19 cellular contexts compared by ENCODE assay signal in genomic region chr20:931401-931800, GRCh38. TPM values are rescaled to one million over a fixed set of nuclear protein-coding genes. Genes with fewer than 3 reads are reported as not detected.
A peak's percentile ranks its signal among the peaks of the same experiment; 100 is the strongest.
DNase-seq lines count a peak whose midpoint lies in the region; ATAC-seq, FAIRE-seq and TF ChIP-seq lines count a peak whose summit lies in the region.
"Had no signal": no experiment of that assay in that cellular context is flagged by ENCODE, and none has a peak within 500 bp of the region (broad histone marks: within the 10 kb centered on the region; RNA-seq: fewer than 3 reads in every experiment).

No MANE protein-coding gene starts in this region.

- H3K36me3 Mint-ChIP-seq in neural progenitor cell, result no peaks in the 10 kb centered on the region
- H3K36me3 Mint-ChIP-seq: CD4-positive, alpha-beta memory T cell had no signal

- no peak for FAIRE-seq in HepG2 (lab: Jason Lieb, UNC)
- FAIRE-seq in RCC 7860 (lab: Jason Lieb, UNC), result no peak
- FAIRE-seq: D721Med had no signal

- peaks cover 11% of the 10 kb centered on the region for H3K27me3 Mint-ChIP-seq in neural progenitor cell (ENCODE audit: insufficient read depth, low read depth)

- CTCF ChIA-PET in HepG2 (lab: Yijun Ruan, JAX; ENCODE audit: low intra/inter-chr PET ratio, low total read pairs), result no interaction called here

- H3K4me3 Mint-ChIP-seq in neural progenitor cell, result no peak overlapping the region
- H3K4me3 Mint-ChIP-seq: CD4-positive, alpha-beta memory T cell had no signal

- TF ChIP-seq CTCF in HepG2 (CRISPR knock-in tag; IDR thresholded peaks at IDR 0.05) (no peak), right lobe of liver (IDR thresholded peaks at IDR 0.05) (no peak), neural progenitor cell (IDR thresholded peaks at IDR 0.05) (no peak)

- BruUV-seq in HepG2 (replicated peaks; lab: Mats Ljungman, UMichigan), result no TSS peak

- 0% methylated on average over 1 of the region's 1 CpG for WGBS in HepG2 (ENCODE audit: low lambda C conversion rate)
- 31% methylated on average over 1 of the region's 1 CpG for WGBS in right lobe of liver (ENCODE audit: insufficient coverage, low coverage, low lambda C conversion rate, missing lambda C conversion rate)

- DNase-seq in HepG2 (ENCODE audit: low spot score) (no peak), right lobe of liver (no peak), MV-4-11 (lab: John Stamatoyannopoulos, UW) (peak; percentile 17), RCC 7860 (ENCODE audit: low spot score) (peak; percentile 18), neural progenitor cell (ENCODE audit: low spot score) (peak; percentile 53), HAP-1 (ENCODE audit: low spot score in 2 of 2) (no peak), posterior cingulate gyrus (no peak)
- DNase-seq: BE2C; CD4-positive, alpha-beta memory T cell; H7; KG1; NCI-H1436 treated with DMSO at 0.1 percent for 48 hours; NCI-H2081; NCI-H446 treated with DMSO at 0.1 percent for 48 hours; NCI-H774; T-helper 1 cell had no signal

- POLR2A ChIA-PET in HepG2 (lab: Yijun Ruan, JAX), result no interaction called here

- H3K27me3 ChIP-seq in HepG2 (ENCODE audit: control insufficient read depth in 1 of 2, insufficient read depth in 2 of 2, low read length in 2 of 2) (no peaks in the 10 kb centered on the region), right lobe of liver (no peaks in the 10 kb centered on the region), neural progenitor cell (no peaks in the 10 kb centered on the region), HAP-1 (ENCODE audit: low read depth) (no peaks in the 10 kb centered on the region)
- H3K27me3 ChIP-seq: BE2C had no signal

- TF ChIP-seq EP300 in HepG2 (IDR thresholded peaks at IDR 0.05; ENCODE audit: low read depth in 2 of 2, low read length in 2 of 2), result no peak
- no peak for TF ChIP-seq EP300 in HepG2 (CRISPR knock-in tag; IDR thresholded peaks at IDR 0.05; ENCODE audit: borderline replicate concordance)

- H3K4me1 ChIP-seq in HepG2 (ENCODE audit: insufficient read depth, low read length), result no peaks in the 10 kb centered on the region
- no peaks in the 10 kb centered on the region for H3K4me1 ChIP-seq in right lobe of liver
- H3K4me1 ChIP-seq in neural progenitor cell, result no peaks in the 10 kb centered on the region
- no peaks in the 10 kb centered on the region for H3K4me1 ChIP-seq in HAP-1
- H3K4me1 ChIP-seq: BE2C had no signal

- peaks cover 13% of the 10 kb centered on the region for H3K9me3 Mint-ChIP-seq in neural progenitor cell

- H3K79me2 ChIP-seq in HepG2 (ENCODE audit: insufficient read depth, low read length) (no peaks in the 10 kb centered on the region), neural progenitor cell (ENCODE audit: low read depth) (no peaks in the 10 kb centered on the region)

- H2AFZ ChIP-seq in HepG2 (ENCODE audit: low read length) (no peak overlapping the region), neural progenitor cell (replicated peaks) (no peak overlapping the region)

- H3K9me3 ChIP-seq in HepG2 (ENCODE audit: low read length) (peaks cover 22% of the 10 kb centered on the region), right lobe of liver (peaks cover 0 to 5% (median 0%) of the 10 kb centered on the region in 4 donors), neural progenitor cell (ENCODE audit: low read depth) (peaks cover 17% of the 10 kb centered on the region), HAP-1 (peaks cover 12% of the 10 kb centered on the region; the same call in 1 of the 2 replicates)
- H3K9me3 ChIP-seq: BE2C had no signal

- TF ChIP-seq RAD21 in HepG2 (CRISPR knock-in tag; IDR thresholded peaks at IDR 0.05), result no peak

- H3K36me3 ChIP-seq in HepG2 (replicated peaks in 1 of 2; ENCODE audit: control insufficient read depth in 1 of 2, insufficient read depth in 2 of 2, low read length in 2 of 2), result no peaks in the 10 kb centered on the region
- H3K36me3 ChIP-seq in right lobe of liver, result no peaks in the 10 kb centered on the region
- H3K36me3 ChIP-seq in neural progenitor cell, result no peaks in the 10 kb centered on the region
- no peaks in the 10 kb centered on the region for H3K36me3 ChIP-seq in HAP-1 (replicated peaks)
- H3K36me3 ChIP-seq: BE2C had no signal

- intact Hi-C loops in HepG2 (cut with micrococcal nuclease; ENCODE audit: unreplicated experiment), result no loop called here
- intact Hi-C loops in right lobe of liver (cut with DNase I), result no loop called here
- intact Hi-C loops in posterior cingulate gyrus (cut with DNase I), result no loop called here

- H3K9ac ChIP-seq in HepG2 (ENCODE audit: insufficient read depth, low read depth, low read length) (no peak overlapping the region), neural progenitor cell (no peak overlapping the region)

- no peaks in the 10 kb centered on the region for H3K4me1 Mint-ChIP-seq in neural progenitor cell

- no peak overlapping the region for H3K27ac Mint-ChIP-seq in neural progenitor cell
- H3K27ac Mint-ChIP-seq: CD4-positive, alpha-beta memory T cell had no signal

- H3K4me3 ChIP-seq in HepG2 (replicated peaks in 1 of 3; ENCODE audit: insufficient read depth in 1 of 3, low read depth in 2 of 3, low read length in 3 of 3) (no peak overlapping the region), right lobe of liver (no peak overlapping the region), neural progenitor cell (no peak overlapping the region), HAP-1 (no peak overlapping the region)
- H3K4me3 ChIP-seq: SK-N-MC had no signal

- H3K4me2 ChIP-seq in HepG2 (ENCODE audit: low read depth, low read length) (no peak overlapping the region), neural progenitor cell (no peak overlapping the region)

- in situ Hi-C loops in HepG2 (cut with HindIII; ENCODE audit: extremely low pct_ligation_motif_present, low pct_unique_long_range_greater_than_20kb), result no loop called here
- in situ Hi-C loops in HAP-1 (cut with MboI; ENCODE audit: low sequenced_read_pairs), result no loop called here

- TF ChIP-seq POLR2A in HepG2 (IDR thresholded peaks at IDR 0.05; ENCODE audit: insufficient read depth in 1 of 2, low read depth in 2 of 2, low read length in 2 of 2) (no peak), right lobe of liver (IDR thresholded peaks at IDR 0.05) (no peak)

- H3K27ac ChIP-seq in HepG2 (ENCODE audit: extremely low read length, insufficient read depth, low read length) (no peak overlapping the region), right lobe of liver (no peak overlapping the region), neural progenitor cell (no peak overlapping the region)
- H3K27ac ChIP-seq: SK-N-MC had no signal

- H4K20me1 ChIP-seq in HepG2 (ENCODE audit: insufficient read depth, low read length), result no peaks in the 10 kb centered on the region
- no peaks in the 10 kb centered on the region for H4K20me1 ChIP-seq in neural progenitor cell (ENCODE audit: low read depth)

- ATAC-seq in HepG2 (no peak), right lobe of liver (no peak), HG03520 (IDR thresholded peaks at IDR 0.05; ENCODE audit: unreplicated experiment) (no peak)

- no peaks in the 10 kb centered on the region for H3F3A ChIP-seq in neural progenitor cell (ENCODE audit: low read depth)

TF ChIP-seq in HepG2, 621 proteins besides CTCF, POLR2A, EP300 and RAD21:
- TF ChIP-seq ZFP36 (IDR thresholded peaks at IDR 0.05; ENCODE audit: borderline replicate concordance, low read depth, low read length, partially characterized antibody), result peak; percentile 94
- TF ChIP-seq ZNF547 (CRISPR knock-in tag; IDR thresholded peaks at IDR 0.05), result no peak

RNA-seq across cellular contexts. Expression of gene ANGPT4, which starts 15.3 kb away (rescaled TPM):
- total RNA-seq in HepG2 (2016; rRNA removed; fragmentation: Illumina TruSeq; extraction: Trizol) (not detected in 2 replicates), right lobe of liver (under 1 TPM in 2 of 6 experiments, not detected in 4; 0.04 to 0.12 TPM), neural progenitor cell (ENCODE audit: low replicate concordance) (0.06 and 0.19 TPM in 2 replicates)
- not detected in 2 replicates for total RNA-seq in HepG2 (2016; cell fraction: cytosol; rRNA removed; fragmentation: Illumina TruSeq; extraction: Trizol; ENCODE audit: low read depth)
- total RNA-seq in HepG2 (2016; cell fraction: insoluble cytoplasmic fraction; rRNA removed; fragmentation: Illumina TruSeq; extraction: Trizol), result not detected in 2 replicates
- not detected in 2 replicates for total RNA-seq in HepG2 (2016; cell fraction: membrane; rRNA removed; fragmentation: Illumina TruSeq; extraction: Trizol)
- total RNA-seq in HepG2 (2016; cell fraction: nucleus; rRNA removed; fragmentation: Illumina TruSeq; extraction: Trizol), result not detected in 2 replicates
- not detected in 2 replicates for polyA plus RNA-seq in HepG2 (2011; rRNA removed)
- not detected in 2 replicates for polyA plus RNA-seq in HepG2 (2011; cell fraction: cytosol; rRNA removed)
- not detected in 2 replicates for polyA plus RNA-seq in HepG2 (2011; cell fraction: nucleus; rRNA removed)
- not detected in 2 replicates for polyA plus RNA-seq in HepG2 (2012)
- polyA plus RNA-seq in HepG2 (2016; cell fraction: cytosol; fragmentation: Illumina TruSeq; extraction: Trizol; ENCODE audit: low read depth), result not detected in 2 replicates
- polyA plus RNA-seq in HepG2 (2016; cell fraction: insoluble cytoplasmic fraction; fragmentation: Illumina TruSeq; extraction: Trizol; ENCODE audit: low read depth), result not detected in 2 replicates
- polyA plus RNA-seq in HepG2 (2016; cell fraction: membrane; fragmentation: Illumina TruSeq; extraction: Trizol; ENCODE audit: low read depth), result not detected in 2 replicates
- not detected in 2 replicates for polyA plus RNA-seq in HepG2 (2016; cell fraction: nucleus; fragmentation: Illumina TruSeq; extraction: Trizol; ENCODE audit: insufficient read depth, low read depth)
- polyA minus RNA-seq in HepG2 (2011; rRNA and poly(A)+ RNA removed; ENCODE audit: low replicate concordance), result not detected in 2 replicates
- not detected in 2 replicates for polyA minus RNA-seq in HepG2 (2011; cell fraction: cytosol; rRNA and poly(A)+ RNA removed)
- polyA minus RNA-seq in HepG2 (2011; cell fraction: nucleus; rRNA and poly(A)+ RNA removed), result not detected in 2 replicates
- total RNA-seq: CD4-positive, alpha-beta memory T cell had no signal
- polyA plus RNA-seq: CD4-positive, alpha-beta memory T cell had no signal

Comparison
In these comparisons a context has a peak if more than half of its experiments do, and no peak if none do; other contexts are left out.
1. DNase-seq: peak in MV-4-11 (single experiment), RCC 7860 (single experiment) and neural progenitor cell (single experiment); none in HepG2 (single experiment), right lobe of liver (0 of 3), HAP-1 (0 of 2) and posterior cingulate gyrus (0 of 10).